In the genomic region with DNA sequence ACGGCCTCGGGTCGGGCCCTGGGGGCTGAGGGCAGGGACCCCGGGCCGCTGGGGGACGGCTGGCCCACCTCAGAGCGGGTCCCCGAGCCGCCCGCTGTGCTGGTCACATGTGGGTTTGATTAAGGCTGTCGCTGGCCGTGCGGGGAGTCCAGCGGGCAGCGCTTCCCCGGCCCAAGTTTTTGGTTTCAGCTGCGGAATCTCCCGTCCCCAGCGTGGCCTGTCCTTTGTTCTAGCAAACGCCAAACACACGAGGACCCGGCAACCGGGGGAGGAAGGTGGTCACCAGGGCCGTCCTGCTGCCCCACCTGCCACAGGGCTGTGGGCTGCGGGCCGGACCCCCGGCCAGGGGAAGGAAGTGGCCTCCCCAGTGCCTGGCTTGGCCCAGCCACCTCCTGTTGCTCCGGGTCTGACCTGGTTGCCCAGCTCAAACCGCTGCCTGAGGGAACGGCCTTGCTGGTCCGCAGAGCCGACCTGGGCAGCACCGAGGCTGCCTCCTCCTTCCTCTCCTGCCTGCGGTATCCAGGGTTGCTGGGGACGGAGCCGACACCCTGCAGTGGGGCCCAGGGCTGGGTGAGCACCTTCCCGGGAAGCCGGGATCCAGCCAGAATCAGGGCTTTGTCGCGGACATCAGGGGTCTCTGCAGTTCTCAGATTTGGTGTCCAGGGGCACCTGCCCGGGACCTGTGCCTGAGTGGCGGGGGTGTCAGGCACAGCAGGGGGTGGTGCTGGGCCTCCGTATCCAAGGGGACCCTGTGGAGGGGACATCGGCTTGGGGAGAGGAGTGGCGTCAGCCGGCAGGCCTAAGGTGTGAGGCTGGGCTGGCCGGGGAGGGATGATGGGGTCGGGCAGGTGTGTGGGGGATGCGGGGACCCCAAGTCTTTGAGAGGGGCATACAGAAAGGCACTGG, we compare ENCODE assay signal across 1 cellular context.
TF ChIP-seq lines count a peak whose summit lies in the region.

No MANE protein-coding gene starts in this region.

TF ChIP-seq in HEK293, 187 proteins besides CTCF, POLR2A, EP300 and RAD21:
- TF ChIP-seq ZBTB8A (tag by site-specific recombination; IDR thresholded peaks at IDR 0.05) (0 out of 2 replicates have a peak, but pooled peaks have one; percentile 12), GLIS2 (tag by site-specific recombination; IDR thresholded peaks at IDR 0.05) (peak; percentile 57), ZIC2 (tag by site-specific recombination; IDR thresholded peaks at IDR 0.05) (peak; percentile 42), ZNF600 (tag by site-specific recombination; IDR thresholded peaks at IDR 0.05) (peak; percentile 78), ZNF776 (tag by site-specific recombination; IDR thresholded peaks at IDR 0.05; ENCODE audit: borderline replicate concordance) (no peak), SCRT2 (tag by site-specific recombination; IDR thresholded peaks at IDR 0.05) (peak; percentile 69; the same call in 1 of the 2 replicates), ZSCAN30 (tag by site-specific recombination; IDR thresholded peaks at IDR 0.05) (no peak), ZNF596 (tag by site-specific recombination; IDR thresholded peaks at IDR 0.05) (no peak)
- TF ChIP-seq, protein P1, sequence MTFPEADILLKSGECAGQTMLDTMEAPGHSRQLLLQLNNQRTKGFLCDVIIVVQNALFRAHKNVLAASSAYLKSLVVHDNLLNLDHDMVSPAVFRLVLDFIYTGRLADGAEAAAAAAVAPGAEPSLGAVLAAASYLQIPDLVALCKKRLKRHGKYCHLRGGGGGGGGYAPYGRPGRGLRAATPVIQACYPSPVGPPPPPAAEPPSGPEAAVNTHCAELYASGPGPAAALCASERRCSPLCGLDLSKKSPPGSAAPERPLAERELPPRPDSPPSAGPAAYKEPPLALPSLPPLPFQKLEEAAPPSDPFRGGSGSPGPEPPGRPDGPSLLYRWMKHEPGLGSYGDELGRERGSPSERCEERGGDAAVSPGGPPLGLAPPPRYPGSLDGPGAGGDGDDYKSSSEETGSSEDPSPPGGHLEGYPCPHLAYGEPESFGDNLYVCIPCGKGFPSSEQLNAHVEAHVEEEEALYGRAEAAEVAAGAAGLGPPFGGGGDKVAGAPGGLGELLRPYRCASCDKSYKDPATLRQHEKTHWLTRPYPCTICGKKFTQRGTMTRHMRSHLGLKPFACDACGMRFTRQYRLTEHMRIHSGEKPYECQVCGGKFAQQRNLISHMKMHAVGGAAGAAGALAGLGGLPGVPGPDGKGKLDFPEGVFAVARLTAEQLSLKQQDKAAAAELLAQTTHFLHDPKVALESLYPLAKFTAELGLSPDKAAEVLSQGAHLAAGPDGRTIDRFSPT (tag by site-specific recombination; IDR thresholded peaks at IDR 0.05), result peak; percentile 42
- TF ChIP-seq, protein P2, sequence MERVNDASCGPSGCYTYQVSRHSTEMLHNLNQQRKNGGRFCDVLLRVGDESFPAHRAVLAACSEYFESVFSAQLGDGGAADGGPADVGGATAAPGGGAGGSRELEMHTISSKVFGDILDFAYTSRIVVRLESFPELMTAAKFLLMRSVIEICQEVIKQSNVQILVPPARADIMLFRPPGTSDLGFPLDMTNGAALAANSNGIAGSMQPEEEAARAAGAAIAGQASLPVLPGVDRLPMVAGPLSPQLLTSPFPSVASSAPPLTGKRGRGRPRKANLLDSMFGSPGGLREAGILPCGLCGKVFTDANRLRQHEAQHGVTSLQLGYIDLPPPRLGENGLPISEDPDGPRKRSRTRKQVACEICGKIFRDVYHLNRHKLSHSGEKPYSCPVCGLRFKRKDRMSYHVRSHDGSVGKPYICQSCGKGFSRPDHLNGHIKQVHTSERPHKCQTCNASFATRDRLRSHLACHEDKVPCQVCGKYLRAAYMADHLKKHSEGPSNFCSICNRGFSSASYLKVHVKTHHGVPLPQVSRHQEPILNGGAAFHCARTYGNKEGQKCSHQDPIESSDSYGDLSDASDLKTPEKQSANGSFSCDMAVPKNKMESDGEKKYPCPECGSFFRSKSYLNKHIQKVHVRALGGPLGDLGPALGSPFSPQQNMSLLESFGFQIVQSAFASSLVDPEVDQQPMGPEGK (tag by site-specific recombination; IDR thresholded peaks at IDR 0.05), result peak; percentile 46; the same call in 1 of the 2 replicates
